Comparison of ENCODE assay signal across 16 cellular contexts in the genomic region with DNA sequence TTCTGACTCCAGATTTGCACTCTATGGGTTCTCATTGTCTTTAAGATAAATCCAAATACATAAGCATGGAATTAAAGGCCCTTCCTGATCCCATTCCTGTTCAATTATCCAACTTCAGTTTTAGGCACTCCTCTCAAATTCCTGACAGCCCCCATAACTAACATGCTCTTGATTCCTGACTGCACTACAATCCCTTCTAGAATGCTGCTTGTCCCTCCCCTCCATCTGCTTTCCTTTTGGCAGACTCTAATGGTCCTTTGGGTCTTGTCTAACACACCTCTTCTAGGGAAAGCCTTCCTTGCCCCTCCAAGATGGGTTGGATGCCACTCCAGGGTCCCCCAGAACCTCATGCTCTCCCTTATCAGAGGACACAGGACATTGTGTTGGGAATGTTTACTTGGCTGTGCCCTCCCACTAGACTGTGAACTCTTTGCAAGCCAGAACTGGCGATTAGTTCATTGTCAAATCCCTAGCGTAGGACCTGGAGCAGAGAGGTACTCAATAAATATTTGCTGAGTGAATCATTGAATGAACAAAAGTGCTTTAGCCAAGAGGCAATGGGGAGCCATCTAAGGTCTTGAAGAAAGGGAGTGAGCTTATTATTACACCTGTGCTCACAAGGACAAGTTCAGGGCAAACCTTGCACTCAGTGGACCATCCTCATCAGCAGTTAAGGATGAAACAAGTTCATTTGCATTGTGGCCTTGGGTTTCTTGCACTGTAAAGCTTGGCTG. TPM values are rescaled to one million over a fixed set of nuclear protein-coding genes. Genes with fewer than 3 reads are reported as not detected.
DNase-seq lines count a peak whose midpoint lies in the region; TF ChIP-seq lines count a peak whose summit lies in the region.
"Had no signal": no experiment of that assay in that cellular context is flagged by ENCODE, and none has a peak within 500 bp of the region (broad histone marks: within the 10 kb centered on the region; RNA-seq: fewer than 3 reads in every experiment).

No MANE protein-coding gene starts in this region.

- POLR2A ChIA-PET in Caco-2 (lab: Charles Lee) (interaction anchor here (0.6 kb wide), 1 partner anchor 47 kb away, joined by 4 read pairs; no protein-coding TSS in a partner anchor), OCI-LY7 (lab: Charles Lee) (no interaction called here)

- 0 out of 2 replicates have a peak, but pooled peaks cover 1% of the 10 kb centered on the region for H3K27me3 ChIP-seq in Caco-2 (replicated peaks; ENCODE audit: control insufficient read depth, insufficient read depth, low read length)

- H3K27me3 Mint-ChIP-seq in Caco-2 (ENCODE audit: insufficient read depth, unreplicated experiment), result peaks cover 12% of the 10 kb centered on the region

- intact Hi-C loops in Caco-2 (cut with micrococcal nuclease; ENCODE audit: unreplicated experiment) (loop anchor here (2.0 kb wide), 2 partner anchors 43 to 133 kb away; no protein-coding TSS in a partner anchor), head of caudate nucleus (cut with DNase I) (no loop called here), OCI-LY7 (cut with micrococcal nuclease; ENCODE audit: unreplicated experiment) (no loop called here)

- DNase-seq in Caco-2 (peak; percentile 47 to 48), LoVo (ENCODE audit: low spot score) (peak; percentile 49), epithelial cell of proximal tubule (ENCODE audit: low read depth) (no peak), mucosa of gallbladder (ENCODE audit: low spot score) (peak; percentile 68), NCI-H2107 (lab: John Stamatoyannopoulos, UW) (no peak), head of caudate nucleus (no peak), OCI-LY7 (ENCODE audit: low spot score) (no peak)
- DNase-seq in activated CD8-positive, alpha-beta memory T cell treated with anti-CD3 and anti-CD28 coated beads, Interleukin-2, amount 50 U/mL, for 4 hours, result no peak
- DNase-seq: activated CD4-positive, CD25-positive, alpha-beta regulatory T cell; activated T-cell treated with anti-CD3 and anti-CD28 coated beads, Interleukin-2, amount 50 U/mL, for 1 hour; AML-193; NCI-H1930; OCI-M1; stimulated activated CD4-positive, alpha-beta T cell treated with anti-CD3 and anti-CD28 coated beads, Interleukin-4, amount 100 ng/mL, for 1 hour; SW 1271 had no signal

- no peaks in the 10 kb centered on the region for H3K79me2 ChIP-seq in OCI-LY7 (ENCODE audit: insufficient read depth, low read depth, low read length)

- H3K9me3 ChIP-seq in Caco-2 (no peaks in the 10 kb centered on the region), OCI-LY7 (ENCODE audit: low read length) (no peaks in the 10 kb centered on the region)

- H3K4me2 ChIP-seq in OCI-LY7 (ENCODE audit: low read length), result no peak overlapping the region

- peak overlapping the region; percentile 74 for H3K4me3 Mint-ChIP-seq in Caco-2 (ENCODE audit: unreplicated experiment)
- H3K4me3 Mint-ChIP-seq: stimulated activated memory B cell treated with anti-CD40 and anti-IgM and Interleukin-4, amounts not matched to agents 10 μg/mL and 1 μg/mL and 100 μg/mL, for 72 hours had no signal

- no peak overlapping the region for H3K27ac Mint-ChIP-seq in Caco-2 (ENCODE audit: unreplicated experiment)
- H3K27ac Mint-ChIP-seq: stimulated activated memory B cell treated with anti-CD40 and anti-IgM and Interleukin-4, amounts not matched to agents 10 μg/mL and 1 μg/mL and 100 μg/mL, for 72 hours had no signal

- no peak overlapping the region for H3K27ac ChIP-seq in OCI-LY7 (ENCODE audit: low read depth, low read length, poor library complexity, severe bottlenecking)

- H3K4me1 Mint-ChIP-seq in Caco-2 (ENCODE audit: low read depth, unreplicated experiment), result peaks cover 21% of the 10 kb centered on the region
- H3K4me1 Mint-ChIP-seq: stimulated activated memory B cell treated with anti-CD40 and anti-IgM and Interleukin-4, amounts not matched to agents 10 μg/mL and 1 μg/mL and 100 μg/mL, for 72 hours had no signal

- H3K4me1 ChIP-seq in Caco-2 (peaks cover 30% of the 10 kb centered on the region), OCI-LY7 (ENCODE audit: insufficient read depth, low read length, poor library complexity, severe bottlenecking) (no peaks in the 10 kb centered on the region)

- H3K4me3 ChIP-seq in Caco-2 (ENCODE audit: low read depth, low read length) (no peak overlapping the region), epithelial cell of proximal tubule (ENCODE audit: low read depth, low read length) (peak overlapping the region; percentile 63), OCI-LY7 (ENCODE audit: low read depth, low read length, poor library complexity, severe bottlenecking) (no peak overlapping the region)

- no peaks in the 10 kb centered on the region for H3K9me2 ChIP-seq in OCI-LY7 (ENCODE audit: insufficient read depth, low read length)

- H4K20me1 ChIP-seq in OCI-LY7 (ENCODE audit: insufficient read depth, low read length), result no peaks in the 10 kb centered on the region

- H3K36me3 Mint-ChIP-seq in Caco-2 (ENCODE audit: insufficient read depth, unreplicated experiment), result no peaks in the 10 kb centered on the region
- H3K36me3 Mint-ChIP-seq: stimulated activated memory B cell treated with anti-CD40 and anti-IgM and Interleukin-4, amounts not matched to agents 10 μg/mL and 1 μg/mL and 100 μg/mL, for 72 hours had no signal

- CTCF ChIA-PET in Caco-2 (lab: Charles Lee) (no interaction called here), OCI-LY7 (lab: Charles Lee; ENCODE audit: unreplicated experiment) (no interaction called here)

- no peak for TF ChIP-seq CTCF in Caco-2 (IDR thresholded peaks at IDR 0.05; ENCODE audit: insufficient read depth in 1 of 2, low read depth in 1 of 2, low read length in 1 of 2, severe bottlenecking in 1 of 2, unreplicated experiment in 1 of 2)
- TF ChIP-seq CTCF in epithelial cell of proximal tubule (conservative IDR thresholded peaks at IDR 0.05; ENCODE audit: low read depth, low read length), result no peak
- no peak for TF ChIP-seq CTCF in OCI-LY7 (conservative IDR thresholded peaks at IDR 0.05; ENCODE audit: low read length)

- no peak overlapping the region for H2AFZ ChIP-seq in OCI-LY7 (ENCODE audit: low read length)

- no TSS peak for BruUV-seq in Caco-2 (replicated peaks; lab: Mats Ljungman, UMichigan)
- BruUV-seq in OCI-LY7 (replicated peaks; lab: Mats Ljungman, UMichigan), result no TSS peak

- H3K9me3 Mint-ChIP-seq in Caco-2 (ENCODE audit: unreplicated experiment), result no peaks in the 10 kb centered on the region
- H3K9me3 Mint-ChIP-seq: stimulated activated memory B cell treated with anti-CD40 and anti-IgM and Interleukin-4, amounts not matched to agents 10 μg/mL and 1 μg/mL and 100 μg/mL, for 72 hours had no signal

- H3K36me3 ChIP-seq in Caco-2 (ENCODE audit: control insufficient read depth, insufficient read depth, low read length) (no peaks in the 10 kb centered on the region), OCI-LY7 (ENCODE audit: insufficient read depth, low read length) (no peaks in the 10 kb centered on the region)

RNA-seq across cellular contexts. Expression of a gene that starts 1.2 kb away (rescaled TPM):
- total RNA-seq in Caco-2 (2022), result 0.91 and 1.3 TPM in 2 replicates
- 1.6 and 3.0 TPM in 2 replicates for total RNA-seq in epithelial cell of proximal tubule
- total RNA-seq in mucosa of gallbladder, result 15.9 TPM
- total RNA-seq in OCI-LY7 (2014; rRNA removed; shearing (Covaris generic)), result not detected in 2 replicates
- not detected in 2 replicates for total RNA-seq in OCI-LY7 (2022)

Comparison
In these comparisons a context has a peak if more than half of its experiments do, and no peak if none do; other contexts are left out.
1. DNase-seq: peak in Caco-2 (2 of 2), LoVo (single experiment) and mucosa of gallbladder (single experiment); none in epithelial cell of proximal tubule (single experiment), activated CD8-positive, alpha-beta memory T cell treated with anti-CD3 and anti-CD28 coated beads, Interleukin-2, amount 50 U/mL, for 4 hours (single experiment), NCI-H2107 (single experiment), head of caudate nucleus (0 of 42) and OCI-LY7 (single experiment).